17 cellular contexts compared by ENCODE assay signal in the genomic region with DNA sequence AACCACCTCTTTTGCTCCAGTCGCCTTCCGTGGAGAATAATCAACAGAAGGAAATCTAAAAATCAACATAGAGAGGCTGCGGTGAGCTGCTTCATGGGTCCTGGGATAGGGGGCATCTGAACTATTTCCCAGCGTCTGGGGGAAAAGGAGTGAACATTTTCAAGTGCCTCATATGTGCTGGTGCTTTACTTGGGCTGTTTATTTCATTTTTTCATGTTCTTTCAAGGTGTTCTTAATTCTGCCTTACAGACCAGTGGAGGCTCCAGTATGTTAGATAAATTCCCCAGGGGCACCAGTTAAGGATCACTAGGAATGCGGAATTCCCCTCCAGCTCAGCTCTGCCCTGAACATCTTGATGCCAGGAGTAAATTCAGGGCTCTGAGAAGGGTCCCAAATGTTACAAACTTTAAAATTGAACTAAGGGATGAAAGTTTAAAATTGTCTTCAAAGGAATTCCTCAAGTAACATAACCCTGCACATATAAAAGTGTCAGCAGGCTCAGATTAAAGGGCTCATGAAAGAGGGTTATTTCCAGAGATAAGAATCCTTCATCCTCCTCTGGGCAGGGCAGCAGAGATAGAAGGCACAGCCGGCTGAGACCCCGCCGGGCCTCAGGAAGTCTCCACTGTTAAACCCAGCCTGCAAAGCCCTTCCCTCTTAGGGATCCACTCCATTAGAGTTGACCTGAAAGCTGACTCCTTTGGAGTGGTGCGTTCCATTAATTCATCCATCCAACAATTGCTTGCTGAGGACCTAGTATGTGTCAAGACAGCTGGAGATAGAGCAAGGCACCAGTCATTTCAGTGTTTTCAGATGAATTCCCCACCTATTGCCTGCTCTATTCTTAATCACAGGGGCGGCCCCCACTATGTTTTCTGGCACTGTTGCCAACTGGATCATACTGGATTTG.
A peak's percentile ranks its signal among the peaks of the same experiment; 100 is the strongest.
DNase-seq lines count a peak whose midpoint lies in the region; ATAC-seq and TF ChIP-seq lines count a peak whose summit lies in the region.
"Had no signal": no experiment of that assay in that cellular context is flagged by ENCODE, and none has a peak within 500 bp of the region (broad histone marks: within the 10 kb centered on the region; RNA-seq: fewer than 3 reads in every experiment).

No MANE protein-coding gene starts in this region.

- peaks cover 10% of the 10 kb centered on the region for H3K79me2 ChIP-seq in trophoblast cell (ENCODE audit: control insufficient read depth, insufficient read depth, low read length, poor library complexity)

- H2BK120ac ChIP-seq in trophoblast cell (ENCODE audit: insufficient read depth, low read length, poor library complexity) = peak overlapping the region; percentile 97

- H2BK12ac ChIP-seq in trophoblast cell (ENCODE audit: low read length) = peak overlapping the region; percentile 98

- peak overlapping the region; percentile 85 for H3K4ac ChIP-seq in trophoblast cell (ENCODE audit: low read depth, low read length)

- no peak for TF ChIP-seq CTCF in Panc1 (IDR thresholded peaks at IDR 0.05)

- BruUV-seq in Panc1 (replicated peaks; lab: Mats Ljungman, UMichigan) = no TSS peak

- H3K4me1 Mint-ChIP-seq in activated T-helper 1 cell treated with anti-CD3 and anti-CD28 coated beads, Interleukin-12 subunit alpha, Interleukin-12 subunit beta, Interleukin-2, Interleukin-4 antibody, amounts not matched to agents 30 ng/mL and 10 ng/mL and 1 ng/mL, durations not matched to agents 14 hours and 24 hours and 36 hours (ENCODE audit: low read depth) = no peaks in the 10 kb centered on the region
- H3K4me1 Mint-ChIP-seq: activated naive CD4-positive, alpha-beta T cell treated with anti-CD3 and anti-CD28 coated beads, Interleukin-2, amount 50 U/mL, for 24 hours; memory B cell had no signal

- POLR2A ChIA-PET in Panc1 (lab: Charles Lee) = no interaction called here

- no CpG with 5 or more reads among the region's 10 CpGs for WGBS in trophoblast cell (ENCODE audit: extremely low coverage, insufficient coverage, insufficient read length)

- peak overlapping the region; percentile 91 for H4K8ac ChIP-seq in trophoblast cell (ENCODE audit: low read depth, low read length)

- intact Hi-C loops in Panc1 (cut with micrococcal nuclease; ENCODE audit: unreplicated experiment) = no loop called here
- intact Hi-C loops in activated T-helper 1 cell treated with anti-CD3 and anti-CD28 coated beads, Interleukin-12 subunit alpha, Interleukin-12 subunit beta, Interleukin-2, Interleukin-4 antibody, amounts not matched to agents 30 ng/mL and 10 ng/mL and 1 ng/mL, durations not matched to agents 14 hours and 24 hours and 36 hours (cut with micrococcal nuclease) = no loop called here

- H3K4me2 ChIP-seq in trophoblast cell (ENCODE audit: low read length) = no peak overlapping the region

- in situ Hi-C loops in Panc1 (cut with HindIII; ENCODE audit: low pct_unique_long_range_greater_than_20kb, low sequenced_read_pairs) = no loop called here

- H3K79me1 ChIP-seq in trophoblast cell (ENCODE audit: low read length) = peaks cover 53% of the 10 kb centered on the region

- H2AFZ ChIP-seq in trophoblast cell (ENCODE audit: insufficient read depth, low read length, poor library complexity) = peak overlapping the region; percentile 20

- CTCF ChIA-PET in Panc1 (lab: Charles Lee) = no interaction called here

- DNase-seq in Daoy (ENCODE audit: low read depth) = peak; percentile 61
- DNase-seq in Panc1 (ENCODE audit: low read depth, low spot score) = no peak
- DNase-seq in fibroblast of peridontal ligament (ENCODE audit: extremely low read depth) = peak; percentile 46
- DNase-seq in trophoblast cell = peak; percentile 15 to 54
- no peak for DNase-seq in left lobe of liver (ENCODE audit: low spot score)
- DNase-seq in activated T-helper 1 cell treated with anti-CD3 and anti-CD28 coated beads, Interleukin-12 subunit alpha, Interleukin-12 subunit beta, Interleukin-2, Interleukin-4 antibody, amounts not matched to agents 30 ng/mL and 10 ng/mL and 1 ng/mL, durations not matched to agents 14 hours and 24 hours and 36 hours (ENCODE audit: low spot score) = no peak
- DNase-seq: MM.1S, NCI-H2171, posterior cingulate gyrus had no signal

- peak overlapping the region; percentile 98 for H4K91ac ChIP-seq in trophoblast cell (ENCODE audit: low read depth, low read length)

- no peak overlapping the region for H3K9ac ChIP-seq in trophoblast cell (ENCODE audit: low read length)
- H3K9ac ChIP-seq: BLaER1 had no signal

- H3K27ac Mint-ChIP-seq in activated T-helper 1 cell treated with anti-CD3 and anti-CD28 coated beads, Interleukin-12 subunit alpha, Interleukin-12 subunit beta, Interleukin-2, Interleukin-4 antibody, amounts not matched to agents 30 ng/mL and 10 ng/mL and 1 ng/mL, durations not matched to agents 14 hours and 24 hours and 36 hours = no peak overlapping the region
- H3K27ac Mint-ChIP-seq: activated naive CD4-positive, alpha-beta T cell treated with anti-CD3 and anti-CD28 coated beads, Interleukin-2, amount 50 U/mL, for 24 hours; memory B cell had no signal

- H3K4me1 ChIP-seq in Panc1 (ENCODE audit: control insufficient read depth, insufficient read depth, low read length) (peaks cover 45% of the 10 kb centered on the region), trophoblast cell (ENCODE audit: control insufficient read depth in 1 of 2, insufficient read depth in 2 of 2, low read length in 2 of 2) (peaks cover 42% of the 10 kb centered on the region in 2 experiments)
- H3K4me1 ChIP-seq: HAP-1, tibial nerve had no signal

- peak overlapping the region; percentile 71 for H3K18ac ChIP-seq in trophoblast cell (ENCODE audit: low read length)

- H3K36me3 ChIP-seq in Panc1 (ENCODE audit: control insufficient read depth, insufficient read depth, low read length) (no peaks in the 10 kb centered on the region), trophoblast cell (ENCODE audit: control insufficient read depth in 1 of 2, insufficient read depth in 2 of 2, low read length in 2 of 2) (no peaks in the 10 kb centered on the region)
- H3K36me3 ChIP-seq: BLaER1, HAP-1, tibial nerve had no signal

- H3K36me3 Mint-ChIP-seq in activated T-helper 1 cell treated with anti-CD3 and anti-CD28 coated beads, Interleukin-12 subunit alpha, Interleukin-12 subunit beta, Interleukin-2, Interleukin-4 antibody, amounts not matched to agents 30 ng/mL and 10 ng/mL and 1 ng/mL, durations not matched to agents 14 hours and 24 hours and 36 hours (ENCODE audit: low read depth) = no peaks in the 10 kb centered on the region
- H3K36me3 Mint-ChIP-seq: activated naive CD4-positive, alpha-beta T cell treated with anti-CD3 and anti-CD28 coated beads, Interleukin-2, amount 50 U/mL, for 24 hours; memory B cell had no signal

- H3K14ac ChIP-seq in trophoblast cell (ENCODE audit: low read length) = peak overlapping the region; percentile 91

- H3K4me3 ChIP-seq in Panc1 (ENCODE audit: low read depth in 2 of 2, low read length in 2 of 2) (no peak overlapping the region), trophoblast cell (ENCODE audit: low read depth, low read length) (no peak overlapping the region)
- H3K4me3 ChIP-seq: BLaER1, HAP-1, tibial nerve had no signal

- H3K9me3 Mint-ChIP-seq in activated T-helper 1 cell treated with anti-CD3 and anti-CD28 coated beads, Interleukin-12 subunit alpha, Interleukin-12 subunit beta, Interleukin-2, Interleukin-4 antibody, amounts not matched to agents 30 ng/mL and 10 ng/mL and 1 ng/mL, durations not matched to agents 14 hours and 24 hours and 36 hours = no peaks in the 10 kb centered on the region
- H3K9me3 Mint-ChIP-seq: activated naive CD4-positive, alpha-beta T cell treated with anti-CD3 and anti-CD28 coated beads, Interleukin-2, amount 50 U/mL, for 24 hours; central memory CD8-positive, alpha-beta T cell; memory B cell had no signal

- H3K4me3 Mint-ChIP-seq in activated T-helper 1 cell treated with anti-CD3 and anti-CD28 coated beads, Interleukin-12 subunit alpha, Interleukin-12 subunit beta, Interleukin-2, Interleukin-4 antibody, amounts not matched to agents 30 ng/mL and 10 ng/mL and 1 ng/mL, durations not matched to agents 14 hours and 24 hours and 36 hours = no peak overlapping the region
- H3K4me3 Mint-ChIP-seq: activated naive CD4-positive, alpha-beta T cell treated with anti-CD3 and anti-CD28 coated beads, Interleukin-2, amount 50 U/mL, for 24 hours; central memory CD8-positive, alpha-beta T cell; memory B cell had no signal

- H2BK5ac ChIP-seq in trophoblast cell (ENCODE audit: low read depth, low read length, poor library complexity) = peak overlapping the region; percentile 99

- H3K27ac ChIP-seq in Panc1 (ENCODE audit: low read length) (peak overlapping the region; percentile 45; the same call in 1 of the 2 replicates), trophoblast cell (ENCODE audit: low read depth, low read length) (peak overlapping the region; percentile 95)
- H3K27ac ChIP-seq: BLaER1, tibial nerve had no signal

- ATAC-seq in Panc1 (peak; percentile 52; the same call in 1 of the 2 replicates), HG03280 (IDR thresholded peaks at IDR 0.05; ENCODE audit: unreplicated experiment) (no peak), left lobe of liver (no peak), HG03378 (IDR thresholded peaks at IDR 0.05; ENCODE audit: unreplicated experiment) (no peak)

- no peaks in the 10 kb centered on the region for H3K27me3 ChIP-seq in Panc1 (ENCODE audit: control insufficient read depth, insufficient read depth, low read length)
- no peaks in the 10 kb centered on the region for H3K27me3 ChIP-seq in trophoblast cell (ENCODE audit: insufficient read depth, low read length)
- H3K27me3 ChIP-seq: BLaER1 had no signal

- no peak overlapping the region for H3K23ac ChIP-seq in trophoblast cell (ENCODE audit: low read length)

- H3K27me3 Mint-ChIP-seq in activated T-helper 1 cell treated with anti-CD3 and anti-CD28 coated beads, Interleukin-12 subunit alpha, Interleukin-12 subunit beta, Interleukin-2, Interleukin-4 antibody, amounts not matched to agents 30 ng/mL and 10 ng/mL and 1 ng/mL, durations not matched to agents 14 hours and 24 hours and 36 hours (ENCODE audit: insufficient read depth) = no peaks in the 10 kb centered on the region
- H3K27me3 Mint-ChIP-seq: activated naive CD4-positive, alpha-beta T cell treated with anti-CD3 and anti-CD28 coated beads, Interleukin-2, amount 50 U/mL, for 24 hours; central memory CD8-positive, alpha-beta T cell; memory B cell had no signal

- peak overlapping the region; percentile 35 for H4K12ac ChIP-seq in trophoblast cell (ENCODE audit: low read depth, low read length)

- H3K9me3 ChIP-seq in Panc1 (ENCODE audit: control insufficient read depth, insufficient read depth, low read depth, low read length) (no peaks in the 10 kb centered on the region), trophoblast cell (ENCODE audit: insufficient read depth, low read depth, low read length) (no peaks in the 10 kb centered on the region)
- H3K9me3 ChIP-seq: BLaER1, HAP-1, tibial nerve had no signal

- H2AK5ac ChIP-seq in trophoblast cell (ENCODE audit: low read length) = peak overlapping the region; percentile 80

Comparison
In these comparisons a context has a peak if more than half of its experiments do, and no peak if none do; other contexts are left out.
1. DNase-seq: peak in Daoy (single experiment), fibroblast of peridontal ligament (single experiment) and trophoblast cell (2 of 2); none in Panc1 (single experiment), left lobe of liver (single experiment) and activated T-helper 1 cell treated with anti-CD3 and anti-CD28 coated beads, Interleukin-12 subunit alpha, Interleukin-12 subunit beta, Interleukin-2, Interleukin-4 antibody, amounts not matched to agents 30 ng/mL and 10 ng/mL and 1 ng/mL, durations not matched to agents 14 hours and 24 hours and 36 hours (single experiment).